In the genomic region with DNA sequence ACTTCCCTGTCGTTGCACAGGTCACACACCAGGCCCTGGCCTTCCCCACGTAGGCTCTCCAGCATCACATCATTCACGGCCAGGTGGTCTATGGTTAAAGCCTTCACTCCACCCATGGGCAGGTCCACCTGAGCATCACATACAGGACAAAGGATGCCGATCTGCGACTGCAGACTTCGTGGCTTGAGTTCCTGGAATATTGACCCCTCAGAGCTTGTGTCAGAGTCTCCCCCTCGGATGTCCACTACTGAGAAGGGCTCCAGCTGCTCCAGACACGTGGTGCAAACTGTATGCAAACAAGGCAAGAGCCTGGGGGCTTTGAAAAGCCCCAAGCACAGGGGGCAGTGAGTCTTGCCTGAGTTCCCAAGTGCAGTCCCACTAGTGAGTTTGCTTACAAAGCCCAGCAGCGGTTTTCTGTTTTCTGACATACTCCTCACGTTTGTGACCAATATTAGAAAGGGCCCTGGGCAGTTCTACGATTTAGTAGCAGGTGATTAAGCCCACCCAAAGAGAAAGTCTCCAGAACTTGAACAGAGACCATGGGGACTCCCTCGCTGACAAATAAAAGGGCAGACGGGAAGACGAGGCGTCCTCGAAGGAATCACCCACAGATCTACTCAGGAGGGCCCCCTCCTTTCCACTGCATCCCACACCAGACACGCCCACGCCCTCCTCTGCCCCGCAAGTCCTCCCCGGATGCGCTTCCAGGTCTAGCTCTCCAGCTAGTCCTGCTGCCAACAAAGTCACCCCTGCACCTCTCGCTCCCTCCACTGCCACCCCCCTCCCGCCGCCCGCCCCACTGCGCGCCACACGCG, we compare ENCODE assay signal across 8 cellular contexts. TPM values are rescaled to one million over a fixed set of nuclear protein-coding genes. Genes with fewer than 3 reads are reported as not detected.
DNase-seq lines count a peak whose midpoint lies in the region; ATAC-seq and TF ChIP-seq lines count a peak whose summit lies in the region.

No MANE protein-coding gene starts in this region.

- peaks cover 5 to 16% of the 10 kb centered on the region in 2 donors for H3K4me1 Mint-ChIP-seq in natural killer cell

- TF ChIP-seq CTCF in BJ (IDR thresholded peaks at IDR 0.05; ENCODE audit: insufficient read depth, low read depth, low read length) (no peak), epithelial cell of esophagus (IDR thresholded peaks at IDR 0.05; ENCODE audit: insufficient read depth, low read depth, low read length, missing control alignments) (no peak), natural killer cell (IDR thresholded peaks at IDR 0.05) (no peak)

- peaks cover 0 to 2% of the 10 kb centered on the region in 2 donors for H3K27me3 Mint-ChIP-seq in natural killer cell (ENCODE audit: low read depth in 2 of 2)

- no peaks in the 10 kb centered on the region for H3K36me3 ChIP-seq in BJ (ENCODE audit: control insufficient read depth, insufficient read depth, low read length)
- H3K36me3 ChIP-seq in SK-N-MC (ENCODE audit: insufficient read depth, low read length): no peaks in the 10 kb centered on the region

- in situ Hi-C loops in ACHN (cut with HindIII; ENCODE audit: low pct_ligation_motif_present, low pct_unique_long_range_greater_than_20kb, low sequenced_read_pairs): no loop called here

- intact Hi-C loops in natural killer cell (cut with micrococcal nuclease): loop anchor here (5.0 kb wide), 1 partner anchor 399 kb away; no protein-coding TSS in a partner anchor

- no peaks in the 10 kb centered on the region for H3K9me3 Mint-ChIP-seq in natural killer cell

- DNase-seq in BJ (ENCODE audit: low read depth) (no peak), SK-N-MC (ENCODE audit: low read depth, low spot score) (no peak), epithelial cell of esophagus (ENCODE audit: low read depth) (no peak), natural killer cell (peak; percentile 17), ACHN (no peak)

- H3K27ac ChIP-seq in SK-N-MC: no peak overlapping the region

- peak; percentile 5 for ATAC-seq in GM21526 (IDR thresholded peaks at IDR 0.05; ENCODE audit: low FRiP score, unreplicated experiment)
- no peak for ATAC-seq in natural killer cell
- ATAC-seq in GM19397 (IDR thresholded peaks at IDR 0.05; ENCODE audit: unreplicated experiment): no peak
- no peak for ATAC-seq in HG03378 (IDR thresholded peaks at IDR 0.05; ENCODE audit: unreplicated experiment)

- H3K9ac ChIP-seq in SK-N-MC (ENCODE audit: insufficient read length): peak overlapping the region; percentile 74

- H3K27me3 ChIP-seq in BJ (ENCODE audit: control insufficient read depth, insufficient read depth, low read length): no peaks in the 10 kb centered on the region

- H3K4me3 ChIP-seq in BJ (ENCODE audit: low read depth, low read length) (peak overlapping the region; percentile 73), SK-N-MC (peak overlapping the region; percentile 78), epithelial cell of esophagus (ENCODE audit: low read length) (peak overlapping the region; percentile 84)

- CTCF ChIA-PET in BJ (lab: Yijun Ruan, JAX): interaction anchor here (1.0 to 11.0 kb wide), 6 partner anchors 8 to 164 kb away, joined by 3 to 83 read pairs (median 12); no protein-coding TSS in a partner anchor

- H3K9me3 ChIP-seq in SK-N-MC (ENCODE audit: low read depth, low read length): no peaks in the 10 kb centered on the region

- H3K27ac Mint-ChIP-seq in natural killer cell: peak overlapping the region; percentile 39 to 87

- peak overlapping the region; percentile 93 for H3K4me3 Mint-ChIP-seq in natural killer cell

- H3K36me3 Mint-ChIP-seq in natural killer cell: no peaks in the 10 kb centered on the region

- POLR2A ChIA-PET in BJ (lab: Charles Lee): no interaction called here

RNA-seq across cellular contexts. Expression of a gene that starts 0.6 kb away (rescaled TPM):
- 3.3 and 3.8 TPM in 2 replicates for polyA plus RNA-seq in BJ (2011; rRNA removed)
- polyA minus RNA-seq in BJ (2011; rRNA and poly(A)+ RNA removed): 1.2 and 1.9 TPM in 2 replicates
- total RNA-seq in natural killer cell: 1 to 10 TPM in 1 of 3 donors, under 1 TPM in 2; 0.33 to 1.2 (median 0.77) TPM
